Comparison of ENCODE assay signal across 19 cellular contexts in genomic region chr2:68880213-68880612, GRCh38. TPM values are rescaled to one million over a fixed set of nuclear protein-coding genes. Genes with fewer than 3 reads are reported as not detected.
DNase-seq lines count a peak whose midpoint lies in the region; ATAC-seq and TF ChIP-seq lines count a peak whose summit lies in the region.
"Had no signal": no experiment of that assay in that cellular context is flagged by ENCODE, and none has a peak within 500 bp of the region (broad histone marks: within the 10 kb centered on the region; RNA-seq: fewer than 3 reads in every experiment).

No MANE protein-coding gene starts in this region.

- no peak for TF ChIP-seq RAD21 in SK-N-SH (IDR thresholded peaks at IDR 0.05; ENCODE audit: low read length)

- DNase-seq in SK-N-SH, result no peak
- DNase-seq in amniotic epithelial cell (ENCODE audit: low read depth), result peak; percentile 71
- peak; percentile 17 for DNase-seq in iris pigment epithelial cell (ENCODE audit: low read depth)
- no peak for DNase-seq in activated naive CD8-positive, alpha-beta T cell treated with anti-CD3 and anti-CD28 coated beads, Interleukin-2, amount 50 U/mL, for 24 hours
- no peak for DNase-seq in activated CD4-positive, alpha-beta T cell treated with anti-CD3 and anti-CD28 coated beads, Interleukin-2, amount 50 U/mL, for 48 hours
- DNase-seq: Calu3; CD4-positive, alpha-beta memory T cell; DND-41; EL; H9 had no signal

- ATAC-seq in SK-N-SH treated with all-trans-retinoic acid at 6 μM for 48 hours (no peak), HG03108 (IDR thresholded peaks at IDR 0.05; ENCODE audit: unreplicated experiment) (no peak)
- ATAC-seq in activated naive CD8-positive, alpha-beta T cell treated with anti-CD3 and anti-CD28 coated beads, Interleukin-2, amount 50 U/mL, for 24 hours, result no peak
- ATAC-seq: GM12878, HepG2 had no signal

- TF ChIP-seq EP300 in SK-N-SH (IDR thresholded peaks at IDR 0.05; ENCODE audit: borderline replicate concordance in 1 of 2, low read depth in 1 of 2, low read length in 1 of 2), result no peak

- no peaks in the 10 kb centered on the region for H3K9me2 ChIP-seq in SK-N-SH

- no peaks in the 10 kb centered on the region for H3K79me2 ChIP-seq in SK-N-SH (ENCODE audit: insufficient read depth)

- no peak overlapping the region for H3K27ac Mint-ChIP-seq in activated naive CD8-positive, alpha-beta T cell treated with anti-CD3 and anti-CD28 coated beads, Interleukin-2, amount 50 U/mL, for 24 hours
- H3K27ac Mint-ChIP-seq: CD14-positive monocyte; CD4-positive, alpha-beta memory T cell; H9 had no signal

- H3F3A ChIP-seq in SK-N-SH (replicated peaks; ENCODE audit: insufficient read depth), result no peaks in the 10 kb centered on the region

- H3K27me3 Mint-ChIP-seq in activated naive CD8-positive, alpha-beta T cell treated with anti-CD3 and anti-CD28 coated beads, Interleukin-2, amount 50 U/mL, for 24 hours, result no peaks in the 10 kb centered on the region

- H3K9me3 ChIP-seq in SK-N-SH, result no peaks in the 10 kb centered on the region
- H3K9me3 ChIP-seq: BLaER1 had no signal

- H3K27me3 ChIP-seq in SK-N-SH (ENCODE audit: insufficient read depth), result no peaks in the 10 kb centered on the region
- H3K27me3 ChIP-seq: BLaER1 had no signal

- H3K4me2 ChIP-seq in SK-N-SH, result no peak overlapping the region
- H3K4me2 ChIP-seq: BLaER1 had no signal

- POLR2A ChIA-PET in SK-N-SH (lab: Yijun Ruan, JAX), result no interaction called here

- no peaks in the 10 kb centered on the region for H4K20me1 ChIP-seq in SK-N-SH (ENCODE audit: insufficient read depth)
- H4K20me1 ChIP-seq: BLaER1 had no signal

- H3K4me1 ChIP-seq in SK-N-SH (ENCODE audit: control insufficient read depth in 1 of 2, insufficient read depth in 2 of 2, low read depth in 1 of 2, low read length in 1 of 2), result 0 out of 4 replicates have a peak, but pooled peaks cover 0 to 7% of the 10 kb centered on the region in 2 experiments
- H3K4me1 ChIP-seq: BLaER1 had no signal

- H3K36me3 Mint-ChIP-seq in activated naive CD8-positive, alpha-beta T cell treated with anti-CD3 and anti-CD28 coated beads, Interleukin-2, amount 50 U/mL, for 24 hours (ENCODE audit: low read depth), result no peaks in the 10 kb centered on the region
- H3K36me3 Mint-ChIP-seq: CD14-positive monocyte; CD4-positive, alpha-beta memory T cell had no signal

- no peaks in the 10 kb centered on the region for H3K9me3 Mint-ChIP-seq in activated naive CD8-positive, alpha-beta T cell treated with anti-CD3 and anti-CD28 coated beads, Interleukin-2, amount 50 U/mL, for 24 hours
- H3K9me3 Mint-ChIP-seq: CD14-positive monocyte; CD4-positive, alpha-beta memory T cell; H9 had no signal

- H3K36me3 ChIP-seq in SK-N-SH (replicated peaks in 1 of 2; ENCODE audit: control insufficient read depth in 1 of 2, insufficient read depth in 2 of 2, low read length in 1 of 2), result no peaks in the 10 kb centered on the region
- H3K36me3 ChIP-seq: BLaER1 had no signal

- TF ChIP-seq CTCF in SK-N-SH (IDR thresholded peaks at IDR 0.05), result no peak

- H3K9ac ChIP-seq in SK-N-SH, result no peak overlapping the region
- H3K9ac ChIP-seq: BLaER1 had no signal

- H3K4me3 ChIP-seq in SK-N-SH (ENCODE audit: low read depth in 2 of 2, low read length in 1 of 2), result no peak overlapping the region
- H3K4me3 ChIP-seq: BLaER1, GM12878 had no signal

- no peak overlapping the region for H2AFZ ChIP-seq in SK-N-SH (ENCODE audit: low read depth)

- peaks cover 11% of the 10 kb centered on the region for H3K4me1 Mint-ChIP-seq in activated naive CD8-positive, alpha-beta T cell treated with anti-CD3 and anti-CD28 coated beads, Interleukin-2, amount 50 U/mL, for 24 hours
- H3K4me1 Mint-ChIP-seq: CD4-positive, alpha-beta memory T cell; H9 had no signal

- H3K4me3 Mint-ChIP-seq in activated naive CD8-positive, alpha-beta T cell treated with anti-CD3 and anti-CD28 coated beads, Interleukin-2, amount 50 U/mL, for 24 hours, result no peak overlapping the region
- H3K4me3 Mint-ChIP-seq: CD4-positive, alpha-beta memory T cell; H9 had no signal

- CTCF ChIA-PET in SK-N-SH (lab: Yijun Ruan, JAX), result interaction anchor here (2.0 to 4.2 kb wide), 2 partner anchors 29 to 45 kb away, joined by 10 to 16 read pairs; no protein-coding TSS in a partner anchor

- H3K27ac ChIP-seq in SK-N-SH (ENCODE audit: low read depth in 2 of 2, low read length in 1 of 2), result no peak overlapping the region
- H3K27ac ChIP-seq: 22Rv1, BLaER1 had no signal

TF ChIP-seq in SK-N-SH treated with all-trans-retinoic acid at 6 μM for 48 hours, 23 proteins besides CTCF, POLR2A, EP300 and RAD21:
- TF ChIP-seq ISL1 (CRISPR knock-in tag; IDR thresholded peaks at IDR 0.05) (0 out of 2 replicates have a peak, but pooled peaks have one; percentile 7), BACH2 (CRISPR knock-in tag; IDR thresholded peaks at IDR 0.05; ENCODE audit: borderline replicate concordance) (no peak)

TF ChIP-seq in SK-N-SH, 30 proteins besides CTCF, POLR2A, EP300 and RAD21:
- no peak for TF ChIP-seq ELF1 (IDR thresholded peaks at IDR 0.05)
- no peak for TF ChIP-seq GABPA (IDR thresholded peaks at IDR 0.05; ENCODE audit: low read depth)
- TF ChIP-seq PBX3 (IDR thresholded peaks at IDR 0.05), result no peak
- no peak for TF ChIP-seq EZH2phosphoT487 (IDR thresholded peaks at IDR 0.05; ENCODE audit: borderline replicate concordance, low read depth)
- no peak for TF ChIP-seq FOXJ3 (CRISPR knock-in tag; IDR thresholded peaks at IDR 0.05)
- no peak for TF ChIP-seq RCOR1 (IDR thresholded peaks at IDR 0.05; ENCODE audit: low read length)
- no peak for TF ChIP-seq FOSL2 (IDR thresholded peaks at IDR 0.05; ENCODE audit: borderline replicate concordance, low read depth)
- no peak for TF ChIP-seq TEAD4 (IDR thresholded peaks at IDR 0.05; ENCODE audit: borderline replicate concordance, insufficient read depth)
- no peak for TF ChIP-seq RFX5 (IDR thresholded peaks at IDR 0.05; ENCODE audit: low read length)
- no peak for TF ChIP-seq NRF1 (IDR thresholded peaks at IDR 0.05; ENCODE audit: low read depth, low read length)
TF ChIP-seq in SK-N-SH: peak in this region for 0.

RNA-seq across cellular contexts. Expression of gene BMP10, which starts 9.0 kb away (rescaled TPM):
- polyA plus RNA-seq in SK-N-SH (2012; rRNA removed), result not detected in 2 replicates
- not detected in 2 replicates for polyA plus RNA-seq in SK-N-SH (2012; cell fraction: cytosol; rRNA removed)
- polyA plus RNA-seq in SK-N-SH (2012; cell fraction: nucleus; rRNA removed), result not detected in 2 replicates
- polyA plus RNA-seq: AG04450; CD14-positive monocyte; CD4-positive, alpha-beta memory T cell; H1; HepG2 had no signal

Comparison
In these comparisons a context has a peak if more than half of its experiments do, and no peak if none do; other contexts are left out.
1. DNase-seq: peak in amniotic epithelial cell (single experiment) and iris pigment epithelial cell (single experiment); none in SK-N-SH (single experiment), activated naive CD8-positive, alpha-beta T cell treated with anti-CD3 and anti-CD28 coated beads, Interleukin-2, amount 50 U/mL, for 24 hours (single experiment) and activated CD4-positive, alpha-beta T cell treated with anti-CD3 and anti-CD28 coated beads, Interleukin-2, amount 50 U/mL, for 48 hours (0 of 2).